6 cellular contexts compared by ENCODE assay signal in the genomic region with DNA sequence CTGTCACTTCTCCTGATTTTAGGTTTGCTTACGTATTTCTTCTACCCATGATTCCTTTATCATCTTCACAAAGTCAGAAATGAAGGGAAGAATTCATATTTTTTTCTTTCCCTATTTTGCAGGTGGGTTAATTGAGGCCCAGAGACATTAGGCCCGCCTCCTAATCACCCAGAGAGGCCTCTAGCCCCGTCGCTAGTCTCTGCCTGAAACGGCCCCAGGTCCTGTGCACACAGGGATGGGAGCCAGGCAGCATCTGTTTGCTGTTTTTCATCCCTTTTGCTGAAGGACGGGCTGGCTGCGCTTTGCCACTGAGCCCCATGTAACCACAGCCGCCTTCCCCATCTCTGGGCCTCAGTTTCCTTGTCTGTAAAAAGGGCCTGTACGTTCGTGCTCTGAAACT.
"Had no signal": no experiment of that assay in that cellular context is flagged by ENCODE, and none has a peak within 500 bp of the region (broad histone marks: within the 10 kb centered on the region; RNA-seq: fewer than 3 reads in every experiment).

No MANE protein-coding gene starts in this region.

- H3K27ac ChIP-seq: HL-60 had no signal

- H3K4me3 ChIP-seq: K562 had no signal

- DNase-seq: IMR-90, KBM-7, KG1 had no signal

- ATAC-seq: HepG2, K562 had no signal
